Comparison of ENCODE assay signal across 21 cellular contexts in the genomic region with DNA sequence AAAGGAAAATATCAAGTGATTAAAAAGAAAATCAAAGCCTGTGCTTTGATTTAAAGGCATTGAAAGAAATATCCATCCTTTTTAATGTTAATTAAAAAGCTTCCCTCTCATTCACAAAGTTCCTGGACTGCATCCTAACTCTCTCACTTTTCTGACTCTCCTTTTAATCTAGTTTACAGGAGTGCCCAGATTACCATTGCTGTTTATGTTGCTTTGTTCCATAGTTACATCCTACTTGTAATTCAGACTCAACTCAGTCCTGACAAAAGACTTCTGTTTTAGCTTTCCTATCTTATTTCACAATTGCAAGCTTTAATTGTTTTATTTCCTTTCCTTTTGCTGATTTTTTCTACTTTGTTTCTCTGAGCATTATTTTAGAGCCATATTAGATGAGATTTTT.
"Had no signal": no experiment of that assay in that cellular context is flagged by ENCODE, and none has a peak within 500 bp of the region (broad histone marks: within the 10 kb centered on the region; RNA-seq: fewer than 3 reads in every experiment).

No MANE protein-coding gene starts in this region.

- H3K27me3 ChIP-seq: breast epithelium, SJCRH30 had no signal

- H3K9ac ChIP-seq: SK-N-SH had no signal

- ATAC-seq: activated CD8-positive, alpha-beta T cell treated with anti-CD3 and anti-CD28 coated beads, Interleukin-2, amount 10 ng/mL, durations not matched to agents 7 days and 5 days had no signal

- H3K4me3 ChIP-seq: breast epithelium, SJCRH30 had no signal

- H3K36me3 Mint-ChIP-seq: activated naive CD4-positive, alpha-beta T cell treated with anti-CD3 and anti-CD28 coated beads, Interleukin-2, amount 50 U/mL, for 24 hours had no signal

- DNase-seq: activated CD4-positive, alpha-beta T cell treated with anti-CD3 and anti-CD28 coated beads for 48 hours; activated CD4-positive, alpha-beta T cell treated with anti-CD3 and anti-CD28 coated beads, Interleukin-2, amount 50 U/mL, for 4 hours; activated CD8-positive, alpha-beta memory T cell treated with anti-CD3 and anti-CD28 coated beads, Interleukin-2, amount 50 U/mL, for 48 hours; activated CD8-positive, alpha-beta T cell treated with anti-CD3 and anti-CD28 coated beads, Interleukin-2, amount 10 ng/mL, durations not matched to agents 7 days and 5 days; activated T-cell treated with anti-CD3 and anti-CD28 coated beads, Interleukin-2, amount 50 U/mL, for 1 hour; aorta; central memory CD4-positive, alpha-beta T cell; Kasumi-1; NCI-H1105 treated with DMSO at 0.1 percent for 48 hours; NCI-H146; NCI-H187 treated with DMSO at 0.1 percent for 48 hours; NCI-H2171; NCI-H226; NCI-H526; NCI-H774; SJCRH30; SK-N-SH; T-helper 1 cell had no signal

- H3K4me1 Mint-ChIP-seq: activated naive CD4-positive, alpha-beta T cell treated with anti-CD3 and anti-CD28 coated beads, Interleukin-2, amount 50 U/mL, for 24 hours had no signal

- H3K27ac Mint-ChIP-seq: activated CD8-positive, alpha-beta T cell treated with anti-CD3 and anti-CD28 coated beads, Interleukin-2, amount 10 ng/mL, durations not matched to agents 7 days and 5 days; activated naive CD4-positive, alpha-beta T cell treated with anti-CD3 and anti-CD28 coated beads, Interleukin-2, amount 50 U/mL, for 24 hours had no signal

- H3K4me2 ChIP-seq: SK-N-SH had no signal

- H3K36me3 ChIP-seq: breast epithelium, SJCRH30 had no signal

- H3K27ac ChIP-seq: breast epithelium, SJCRH30, VCaP had no signal

- H3K9me3 ChIP-seq: breast epithelium, SJCRH30, SK-N-SH had no signal

- H3K27me3 Mint-ChIP-seq: activated naive CD4-positive, alpha-beta T cell treated with anti-CD3 and anti-CD28 coated beads, Interleukin-2, amount 50 U/mL, for 24 hours had no signal

- H3K9me3 Mint-ChIP-seq: activated naive CD4-positive, alpha-beta T cell treated with anti-CD3 and anti-CD28 coated beads, Interleukin-2, amount 50 U/mL, for 24 hours had no signal

- H3K4me3 Mint-ChIP-seq: activated CD8-positive, alpha-beta T cell treated with anti-CD3 and anti-CD28 coated beads, Interleukin-2, amount 10 ng/mL, durations not matched to agents 7 days and 5 days; activated naive CD4-positive, alpha-beta T cell treated with anti-CD3 and anti-CD28 coated beads, Interleukin-2, amount 50 U/mL, for 24 hours had no signal

- H3K4me1 ChIP-seq: breast epithelium, SJCRH30 had no signal

- H3K9me2 ChIP-seq: SK-N-SH had no signal
